29 cellular contexts compared by ENCODE assay signal in genomic region chr20:1505871-1506270, GRCh38. TPM values are rescaled to one million over a fixed set of nuclear protein-coding genes. Genes with fewer than 3 reads are reported as not detected.
"Had no signal": no experiment of that assay in that cellular context is flagged by ENCODE, and none has a peak within 500 bp of the region (broad histone marks: within the 10 kb centered on the region; RNA-seq: fewer than 3 reads in every experiment).

No MANE protein-coding gene starts in this region.

- H3K27ac ChIP-seq: gastrocnemius medialis, pancreas, psoas muscle, right atrium auricular region, upper lobe of left lung had no signal

- H3K36me3 ChIP-seq: gastrocnemius medialis, pancreas, right atrium auricular region, upper lobe of left lung had no signal

- H3K4me3 ChIP-seq: gastrocnemius medialis, mucosa of descending colon, pancreas, psoas muscle, right atrium auricular region, upper lobe of left lung had no signal

- H3K4me1 ChIP-seq: gastrocnemius medialis, pancreas, psoas muscle, right atrium auricular region, upper lobe of left lung had no signal

- DNase-seq: activated CD4-positive, alpha-beta T cell treated with anti-CD3 and anti-CD28 coated beads for 4 hours; activated CD4-positive, alpha-beta T cell treated with anti-CD3 and anti-CD28 coated beads, Interleukin-2, amount 50 U/mL, for 48 hours; activated CD4-positive, CD25-positive, alpha-beta regulatory T cell; activated CD8-positive, alpha-beta memory T cell treated with anti-CD3 and anti-CD28 coated beads, Interleukin-2, amount 50 U/mL, for 48 hours; activated naive CD4-positive, alpha-beta T cell treated with anti-CD3 and anti-CD28 coated beads for 36 hours; activated naive CD8-positive, alpha-beta T cell treated with anti-CD3 and anti-CD28 coated beads, Interleukin-2, amount 10 ng/mL, durations not matched to agents 7 days and 5 days; activated T-cell treated with anti-CD3 and anti-CD28 coated beads, Interleukin-2, amount 50 U/mL, for 4 hours; amygdala; effector CD4-positive, alpha-beta T cell; gastrocnemius medialis; head of caudate nucleus; hypothalamus; left cardiac atrium; mesendoderm; mucosa of descending colon; nephron progenitor cell; pancreas; psoas muscle; stimulated activated CD4-positive, alpha-beta T cell treated with anti-CD3 and anti-CD28 coated beads, Interleukin-12 subunit alpha, Interleukin-12 subunit beta, amount 100 ng/mL, for 4 hours; stimulated activated CD4-positive, alpha-beta T cell treated with anti-CD3 and anti-CD28 coated beads, Interleukin-4, amount 100 ng/mL, for 4 hours; stimulated activated naive CD8-positive, alpha-beta T cell treated with anti-CD3 and anti-CD28 coated beads, Interleukin-15, Interleukin-2, amounts not matched to agents 100 U/mL and 50 U/mL, for 24 hours; T-helper 17 cell; upper lobe of left lung had no signal

- ATAC-seq: activated T-cell treated with anti-CD3 and anti-CD28 coated beads, Interleukin-2, amount 50 U/mL, for 4 hours; gastrocnemius medialis; mucosa of descending colon; pancreas; psoas muscle; stimulated activated naive CD8-positive, alpha-beta T cell treated with anti-CD3 and anti-CD28 coated beads, Interleukin-15, Interleukin-2, amounts not matched to agents 100 U/mL and 50 U/mL, for 24 hours; T-helper 17 cell had no signal

- H3K27me3 ChIP-seq: gastrocnemius medialis, right atrium auricular region, upper lobe of left lung had no signal

- H3K9me3 ChIP-seq: gastrocnemius medialis, mucosa of descending colon, pancreas, psoas muscle, right atrium auricular region, upper lobe of left lung had no signal

RNA-seq across cellular contexts. Expression of gene SIRPB2, which starts 14.7 kb away (rescaled TPM):
- total RNA-seq: activated CD8-positive, alpha-beta memory T cell treated with anti-CD3 and anti-CD28 coated beads for 36 hours; activated naive CD4-positive, alpha-beta T cell treated with anti-CD3 and anti-CD28 coated beads for 36 hours; activated naive CD8-positive, alpha-beta T cell treated with anti-CD3 and anti-CD28 coated beads, Interleukin-2, amount 10 ng/mL, durations not matched to agents 7 days and 5 days; activated T-cell treated with anti-CD3 and anti-CD28 coated beads, Interleukin-2, amount 50 U/mL, for 4 hours; chondrocyte had no signal

RNA-seq across cellular contexts. Expression of gene SIRPD, which starts 51.6 kb away (rescaled TPM):
- total RNA-seq: activated CD8-positive, alpha-beta memory T cell treated with anti-CD3 and anti-CD28 coated beads for 36 hours; activated naive CD4-positive, alpha-beta T cell treated with anti-CD3 and anti-CD28 coated beads for 36 hours; activated T-cell treated with anti-CD3 and anti-CD28 coated beads, Interleukin-2, amount 50 U/mL, for 4 hours; cardiac septum; chondrocyte; gastrocnemius medialis; left cardiac atrium; mucosa of descending colon; pancreas; psoas muscle; right atrium auricular region; T-helper 17 cell had no signal
- polyA plus RNA-seq: esophagus, liver, pancreas, psoas muscle had no signal
